ENCODE assay signal across 1 cellular context in genomic region chr12:46265734-46266133, GRCh38.
TF ChIP-seq lines count a peak whose summit lies in the region.

No MANE protein-coding gene starts in this region.

TF ChIP-seq in H1, 55 proteins besides CTCF, POLR2A, EP300 and RAD21 (continued from another document):
- no peak for TF ChIP-seq BACH1 (IDR thresholded peaks at IDR 0.05; ENCODE audit: low read length)
- no peak for TF ChIP-seq TAF7 (optimal IDR thresholded peaks at IDR 0.05; ENCODE audit: borderline replicate concordance, low read depth, low read length)
- TF ChIP-seq SP2 (IDR thresholded peaks at IDR 0.05; ENCODE audit: low read length): no peak
